In the genomic region with DNA sequence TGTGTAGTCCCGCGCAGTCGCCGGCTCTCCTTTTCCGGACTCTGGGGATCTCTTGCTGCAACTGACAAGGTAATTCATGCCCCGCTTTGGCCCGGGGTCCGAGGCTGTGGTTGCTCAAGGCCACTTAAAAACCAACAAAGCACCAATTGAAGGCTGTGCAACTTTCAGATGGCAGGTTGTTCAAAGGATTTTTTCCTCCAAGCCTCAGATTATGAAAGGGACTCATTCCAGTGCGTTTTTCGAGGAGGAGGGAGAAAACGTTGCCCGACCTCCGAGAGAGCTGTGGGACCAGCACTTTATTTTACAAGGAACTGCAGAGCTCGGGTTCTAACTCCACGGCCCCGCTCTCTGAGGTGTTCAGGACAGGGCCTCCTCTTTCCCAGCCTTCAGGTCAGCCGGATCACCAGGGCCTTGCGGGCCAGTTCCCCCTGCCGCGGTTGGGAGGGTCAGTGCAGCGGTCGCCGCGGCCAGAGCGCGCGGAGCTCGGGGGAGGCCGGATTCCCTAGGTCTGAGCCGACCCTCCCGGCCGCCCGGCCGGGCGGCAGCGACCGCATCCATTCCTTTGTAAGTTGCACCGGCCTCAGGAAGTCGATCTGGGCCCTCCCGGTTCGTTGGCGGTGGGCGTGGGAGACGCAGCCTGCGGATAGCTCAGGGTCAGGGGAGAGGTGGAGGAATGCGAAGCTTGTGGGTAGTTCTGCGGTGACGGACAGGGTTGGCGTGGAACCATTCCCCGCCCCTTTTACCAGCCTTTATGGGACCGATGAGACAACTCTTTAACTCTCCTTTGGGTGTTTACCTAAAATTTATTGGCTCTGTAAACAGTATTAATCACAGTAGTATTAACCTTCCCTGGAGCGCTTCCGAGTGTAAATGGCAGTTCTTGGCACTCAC, we compare ENCODE assay signal across 8 cellular contexts. TPM values are rescaled to one million over a fixed set of nuclear protein-coding genes. Genes with fewer than 3 reads are reported as not detected.
DNase-seq lines count a peak whose midpoint lies in the region; ATAC-seq and TF ChIP-seq lines count a peak whose summit lies in the region.

No MANE protein-coding gene starts in this region.

- no peaks in the 10 kb centered on the region for H3K9me3 Mint-ChIP-seq in activated T-cell treated with anti-CD3 and anti-CD28 coated beads, Interleukin-2, amount 50 U/mL, for 72 hours

- H3K4me1 ChIP-seq in gastroesophageal sphincter = peaks cover 0 to 33% (median 0%) of the 10 kb centered on the region in 3 donors

- DNase-seq in Caki2 (ENCODE audit: low read depth) (peak; percentile 94), HuH-7.5 (ENCODE audit: low spot score) (peak; percentile 49)
- DNase-seq in activated T-cell treated with anti-CD3 and anti-CD28 coated beads, Interleukin-2, amount 50 U/mL, for 72 hours = peak; percentile 6 to 14

- no peaks in the 10 kb centered on the region for H3F3A ChIP-seq in neural cell (ENCODE audit: insufficient read depth, low read length, poor library complexity, severe bottlenecking)

- TF ChIP-seq EP300 in gastroesophageal sphincter (IDR thresholded peaks at IDR 0.05) = no peak
- TF ChIP-seq EP300 in neural cell (conservative IDR thresholded peaks at IDR 0.05; ENCODE audit: poor library complexity, severe bottlenecking) = no peak

- H3K9ac ChIP-seq in neural cell (ENCODE audit: low read length) = peak overlapping the region; percentile 40

- no peaks in the 10 kb centered on the region for H3K36me3 ChIP-seq in gastroesophageal sphincter
- H3K36me3 ChIP-seq in neural cell (ENCODE audit: insufficient read depth, low read length) = no peaks in the 10 kb centered on the region

- peak overlapping the region; percentile 81 to 99 for H3K4me3 ChIP-seq in gastroesophageal sphincter
- peak overlapping the region; percentile 92 for H3K4me3 ChIP-seq in neural cell (ENCODE audit: low read length)

- peaks cover 32% of the 10 kb centered on the region for H3K27me3 Mint-ChIP-seq in activated T-cell treated with anti-CD3 and anti-CD28 coated beads, Interleukin-2, amount 50 U/mL, for 72 hours (ENCODE audit: low read depth)

- peaks cover 32% of the 10 kb centered on the region for H3K79me2 ChIP-seq in neural cell (replicated peaks; ENCODE audit: insufficient read depth, low read length)

- H3K9me2 ChIP-seq in neural cell (ENCODE audit: insufficient read depth, low read length) = no peaks in the 10 kb centered on the region

- no peaks in the 10 kb centered on the region for H4K20me1 ChIP-seq in neural cell (ENCODE audit: insufficient read depth)

- H3K4me1 Mint-ChIP-seq in activated T-cell treated with anti-CD3 and anti-CD28 coated beads, Interleukin-2, amount 50 U/mL, for 72 hours (ENCODE audit: low read depth) = peaks cover 10% of the 10 kb centered on the region

- H3K9me3 ChIP-seq in gastroesophageal sphincter (no peaks in the 10 kb centered on the region), neural cell (ENCODE audit: low read length) (no peaks in the 10 kb centered on the region)

- no peak overlapping the region for H3K27ac Mint-ChIP-seq in activated T-cell treated with anti-CD3 and anti-CD28 coated beads, Interleukin-2, amount 50 U/mL, for 72 hours

- no peak for ATAC-seq in activated T-cell treated with anti-CD3 and anti-CD28 coated beads, Interleukin-2, amount 50 U/mL, for 72 hours (replicated peaks in 1 of 2)
- ATAC-seq in gastroesophageal sphincter (peak; percentile 27), HG03175 (IDR thresholded peaks at IDR 0.05; ENCODE audit: unreplicated experiment) (no peak), GM18517 (IDR thresholded peaks at IDR 0.05; ENCODE audit: unreplicated experiment) (no peak), GM19324 (IDR thresholded peaks at IDR 0.05; ENCODE audit: low FRiP score, unreplicated experiment) (no peak)

- no peak for TF ChIP-seq POLR2A in gastroesophageal sphincter (IDR thresholded peaks at IDR 0.05)

- WGBS in gastroesophageal sphincter (ENCODE audit: low coverage in 1 of 2), 2 donors = 1 to 2% methylated on average over 5 to 21 of the region's 53 CpGs

- TF ChIP-seq RAD21 in neural cell (conservative IDR thresholded peaks at IDR 0.05) = no peak

- no peaks in the 10 kb centered on the region for H3K27me3 ChIP-seq in gastroesophageal sphincter
- H3K27me3 ChIP-seq in neural cell (ENCODE audit: insufficient read depth, low read depth, low read length) = peaks cover 23% of the 10 kb centered on the region

- H2AFZ ChIP-seq in neural cell (ENCODE audit: low read depth, low read length) = no peak overlapping the region

- H3K27ac ChIP-seq in gastroesophageal sphincter (peak overlapping the region; percentile 87 to 97 (median 95)), neural cell (ENCODE audit: low read length) (no peak overlapping the region)

- in situ Hi-C loops in Caki2 (cut with HindIII; ENCODE audit: low pct_unique_long_range_greater_than_20kb, low sequenced_read_pairs) = no loop called here

- H3K36me3 Mint-ChIP-seq in activated T-cell treated with anti-CD3 and anti-CD28 coated beads, Interleukin-2, amount 50 U/mL, for 72 hours (ENCODE audit: insufficient read depth in 2 of 2) = peaks cover 0 to 6% of the 10 kb centered on the region in 2 donors

- TF ChIP-seq CTCF in gastroesophageal sphincter (IDR thresholded peaks at IDR 0.05) (no peak), neural cell (IDR thresholded peaks at IDR 0.05; ENCODE audit: poor library complexity, severe bottlenecking) (no peak)

- H3K4me3 Mint-ChIP-seq in activated T-cell treated with anti-CD3 and anti-CD28 coated beads, Interleukin-2, amount 50 U/mL, for 72 hours = peak overlapping the region; percentile 94 to 99

- peak overlapping the region; percentile 86 for H3K4me2 ChIP-seq in neural cell (ENCODE audit: low read length)

TF ChIP-seq in neural cell, 6 proteins besides CTCF, POLR2A, EP300 and RAD21:
- TF ChIP-seq MXI1 (conservative IDR thresholded peaks at IDR 0.05; ENCODE audit: poor library complexity, severe bottlenecking) = no peak
- no peak for TF ChIP-seq EZH2 (IDR thresholded peaks at IDR 0.05; ENCODE audit: borderline replicate concordance, insufficient read depth, low read length, poor library complexity, severe bottlenecking)
- TF ChIP-seq, protein P1, sequence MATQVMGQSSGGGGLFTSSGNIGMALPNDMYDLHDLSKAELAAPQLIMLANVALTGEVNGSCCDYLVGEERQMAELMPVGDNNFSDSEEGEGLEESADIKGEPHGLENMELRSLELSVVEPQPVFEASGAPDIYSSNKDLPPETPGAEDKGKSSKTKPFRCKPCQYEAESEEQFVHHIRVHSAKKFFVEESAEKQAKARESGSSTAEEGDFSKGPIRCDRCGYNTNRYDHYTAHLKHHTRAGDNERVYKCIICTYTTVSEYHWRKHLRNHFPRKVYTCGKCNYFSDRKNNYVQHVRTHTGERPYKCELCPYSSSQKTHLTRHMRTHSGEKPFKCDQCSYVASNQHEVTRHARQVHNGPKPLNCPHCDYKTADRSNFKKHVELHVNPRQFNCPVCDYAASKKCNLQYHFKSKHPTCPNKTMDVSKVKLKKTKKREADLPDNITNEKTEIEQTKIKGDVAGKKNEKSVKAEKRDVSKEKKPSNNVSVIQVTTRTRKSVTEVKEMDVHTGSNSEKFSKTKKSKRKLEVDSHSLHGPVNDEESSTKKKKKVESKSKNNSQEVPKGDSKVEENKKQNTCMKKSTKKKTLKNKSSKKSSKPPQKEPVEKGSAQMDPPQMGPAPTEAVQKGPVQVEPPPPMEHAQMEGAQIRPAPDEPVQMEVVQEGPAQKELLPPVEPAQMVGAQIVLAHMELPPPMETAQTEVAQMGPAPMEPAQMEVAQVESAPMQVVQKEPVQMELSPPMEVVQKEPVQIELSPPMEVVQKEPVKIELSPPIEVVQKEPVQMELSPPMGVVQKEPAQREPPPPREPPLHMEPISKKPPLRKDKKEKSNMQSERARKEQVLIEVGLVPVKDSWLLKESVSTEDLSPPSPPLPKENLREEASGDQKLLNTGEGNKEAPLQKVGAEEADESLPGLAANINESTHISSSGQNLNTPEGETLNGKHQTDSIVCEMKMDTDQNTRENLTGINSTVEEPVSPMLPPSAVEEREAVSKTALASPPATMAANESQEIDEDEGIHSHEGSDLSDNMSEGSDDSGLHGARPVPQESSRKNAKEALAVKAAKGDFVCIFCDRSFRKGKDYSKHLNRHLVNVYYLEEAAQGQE (IDR thresholded peaks at IDR 0.05; ENCODE audit: borderline replicate concordance) = no peak

RNA-seq across cellular contexts. Expression of a gene that starts 1.6 kb away (rescaled TPM):
- total RNA-seq in Caki2 (2014; rRNA removed; shearing (Covaris generic); ENCODE audit: low replicate concordance) = 38.2 and 38.5 TPM in 2 replicates
- 10 to 100 TPM; 62.9 to 76.4 TPM for total RNA-seq in activated T-cell treated with anti-CD3 and anti-CD28 coated beads, Interleukin-2, amount 50 U/mL, for 72 hours
- total RNA-seq in gastroesophageal sphincter = 100 to 1,000 TPM in 3 of 4 donors, 10 to 100 TPM in 1; 95.9 to 251 (median 139) TPM
- 5.2 and 9.6 TPM in 2 replicates for polyA plus RNA-seq in neural cell
- 58.0 and 62.6 TPM in 2 replicates for polyA minus RNA-seq in neural cell

Comparison
In these comparisons a context has a peak if more than half of its experiments do, and no peak if none do; other contexts are left out.
1. DNase-seq: peak in every context shown above with its lines; median percentile 94 in Caki2; 49 in HuH-7.5; 10 in activated T-cell treated with anti-CD3 and anti-CD28 coated beads, Interleukin-2, amount 50 U/mL, for 72 hours.